In genomic region chr17:8156174-8156992, GRCh38 we compare ENCODE assay signal across 7 cellular contexts.
DNase-seq lines count a peak whose midpoint lies in the region; ATAC-seq and TF ChIP-seq lines count a peak whose summit lies in the region.

No MANE protein-coding gene starts in this region.

- ATAC-seq in GM18502 (IDR thresholded peaks at IDR 0.05; ENCODE audit: poor library complexity, unreplicated experiment) (peak; percentile 82), HG02943 (IDR thresholded peaks at IDR 0.05; ENCODE audit: low read depth, unreplicated experiment) (peak; percentile 68)

- DNase-seq in NCI-H187 treated with DMSO at 0.1 percent for 48 hours (lab: John Stamatoyannopoulos, UW) = peak; percentile 89
- peak; percentile 100 for DNase-seq in T-helper 22 cell (ENCODE audit: low read depth)
- DNase-seq in astrocyte of the hippocampus (ENCODE audit: low read depth, low spot score) = peak; percentile 100
- peak; percentile 99 to 100 for DNase-seq in hippocampal formation (lab: John Stamatoyannopoulos, UW)
- peak; percentile 100 for DNase-seq in retinal pigment epithelial cell (ENCODE audit: low read depth)

- TF ChIP-seq CTCF in retinal pigment epithelial cell (conservative IDR thresholded peaks at IDR 0.05; ENCODE audit: low read depth, low read length) = no peak

- H3K4me3 ChIP-seq in retinal pigment epithelial cell (ENCODE audit: low read length) = peak overlapping the region; percentile 72

Comparison
In these comparisons a context has a peak if more than half of its experiments do, and no peak if none do; other contexts are left out.
1. Peak in every context shown above with its lines: DNase-seq, ATAC-seq and H3K4me3 ChIP-seq.